ENCODE assay signal across 8 cellular contexts in the genomic region with DNA sequence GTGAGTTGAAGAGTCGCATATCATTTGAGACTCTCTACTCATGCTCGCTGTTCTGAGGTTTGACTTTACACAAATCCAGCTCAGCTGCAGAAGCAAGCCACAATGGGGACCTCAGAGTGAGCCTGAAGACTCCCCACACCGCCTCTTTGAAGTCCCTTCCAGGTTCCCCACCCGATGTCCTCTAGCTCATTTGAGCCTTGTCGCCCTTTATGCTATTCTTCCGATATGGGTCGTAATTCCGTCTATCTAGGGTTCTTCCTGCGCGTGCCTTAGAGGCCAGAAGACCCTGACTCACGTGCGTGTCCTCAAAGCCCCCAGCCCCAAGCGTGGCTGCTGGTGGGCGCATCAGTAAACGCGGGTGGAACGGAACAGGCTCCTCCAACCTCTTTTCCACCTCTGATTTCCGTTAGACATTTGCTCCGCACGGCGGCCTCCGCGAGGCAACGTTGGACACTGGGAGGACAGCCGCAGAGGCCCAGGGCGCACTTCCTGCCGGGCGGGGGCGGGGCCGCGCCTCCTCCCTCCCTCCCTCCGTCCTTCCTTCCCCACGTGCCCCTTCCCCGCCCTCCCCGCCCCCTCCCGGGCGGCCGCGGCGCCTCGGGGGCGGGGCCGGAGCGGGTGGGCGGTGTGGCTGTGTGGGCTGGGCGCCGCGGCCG. TPM values are rescaled to one million over a fixed set of nuclear protein-coding genes. Genes with fewer than 3 reads are reported as not detected.
DNase-seq lines count a peak whose midpoint lies in the region.

Gene SNX30 (plus strand): TSS at position 650 of the 656 bp plus-strand sequence. CDS start 242 bp downstream, outside the sequence.

- DNase-seq in G401 (ENCODE audit: low spot score) (peak; percentile 90), H4 (ENCODE audit: low spot score) (peak; percentile 86), LoVo (ENCODE audit: low spot score) (peak; percentile 87), SK-N-DZ (ENCODE audit: low spot score) (peak; percentile 87), germinal center (ENCODE audit: low spot score) (peak; percentile 94), nucleus accumbens (lab: John Stamatoyannopoulos, UW) (peak; percentile 29 to 93 (median 84)), substantia nigra (lab: John Stamatoyannopoulos, UW) (peak; percentile 52 to 94 (median 85))
- DNase-seq in activated naive CD4-positive, alpha-beta T cell treated with anti-CD3 and anti-CD28 coated beads, Interleukin-2, amount 50 U/mL, for 16 hours: peak; percentile 70

- in situ Hi-C loops in G401 (cut with HindIII; ENCODE audit: low sequenced_read_pairs): no loop called here

- H3K27ac ChIP-seq in substantia nigra (ENCODE audit: low read depth, low read length, poor library complexity, severe bottlenecking): peak within 1 kb of the TSS; percentile 99

RNA-seq across cellular contexts. Expression of gene SNX30, which starts in this region (rescaled TPM):
- total RNA-seq in G401 (2014; rRNA removed; shearing (Covaris generic)): 11.9 and 12.8 TPM in 2 replicates
- 13.8 and 17.4 TPM in 2 replicates for total RNA-seq in H4 (2014; rRNA removed; shearing (Covaris generic))
- polyA plus RNA-seq in SK-N-DZ (2014; cell fraction: cytosol; rRNA removed): 16.8 and 21.2 TPM in 2 replicates
- polyA plus RNA-seq in SK-N-DZ (2014; cell fraction: nucleus; rRNA removed): 11.7 and 13.7 TPM in 2 replicates

Comparison
In these comparisons a context has a peak if more than half of its experiments do, and no peak if none do; other contexts are left out.
1. Peak in every context shown above with its lines: DNase-seq and H3K27ac ChIP-seq.